36 cellular contexts compared by ENCODE assay signal in the genomic region with DNA sequence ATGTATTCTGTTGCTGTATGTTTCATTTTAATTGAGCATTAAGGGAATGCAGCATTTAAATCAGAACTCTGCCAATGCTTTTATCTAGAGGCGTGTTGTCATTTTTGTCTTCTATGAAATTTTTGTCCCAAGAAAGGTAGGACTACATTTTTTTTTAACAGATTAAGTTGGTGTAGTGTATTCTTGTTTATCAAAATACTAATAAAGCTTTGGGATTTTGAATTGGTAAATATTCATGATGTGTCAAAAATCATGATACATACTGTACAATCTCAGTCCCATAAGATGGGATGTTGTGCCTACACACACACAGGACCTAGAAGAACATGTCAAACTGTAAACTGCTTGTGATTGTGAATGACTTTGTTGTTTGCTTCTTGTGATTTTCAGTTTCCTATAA. TPM values are rescaled to one million over a fixed set of nuclear protein-coding genes. Genes with fewer than 3 reads are reported as not detected.
DNase-seq lines count a peak whose midpoint lies in the region; ATAC-seq, FAIRE-seq and TF ChIP-seq lines count a peak whose summit lies in the region.
"Had no signal": no experiment of that assay in that cellular context is flagged by ENCODE, and none has a peak within 500 bp of the region (broad histone marks: within the 10 kb centered on the region; RNA-seq: fewer than 3 reads in every experiment).

No MANE protein-coding gene starts in this region.

- TF ChIP-seq RAD21 in GM12878 (IDR thresholded peaks at IDR 0.05; ENCODE audit: insufficient read depth, low read depth, low read length) = no peak
- no peak for TF ChIP-seq RAD21 in K562 (CRISPR knock-in tag; conservative IDR thresholded peaks at IDR 0.05 in 1 of 2, IDR thresholded peaks at IDR 0.05 in 1 of 2)

- intact Hi-C loops in GM12878 (cut with micrococcal nuclease; ENCODE audit: unreplicated experiment) = no loop called here
- intact Hi-C loops in K562 (cut with micrococcal nuclease) = no loop called here
- intact Hi-C loops in kidney (cut with DNase I) = no loop called here

- H3K4me3 ChIP-seq in GM12878 = no peak overlapping the region
- no peak overlapping the region for H3K4me3 ChIP-seq in K562
- H3K4me3 ChIP-seq in kidney (ENCODE audit: low read length in 2 of 2) = no peak overlapping the region
- H3K4me3 ChIP-seq: A549; BLaER1; BLaER1 treated with 17β-estradiol and CSF1 and Interleukin-3, amounts not matched to agents 10 nM and 100 nM had no signal

- H3K27ac ChIP-seq in GM12878 (ENCODE audit: control insufficient read depth, insufficient read depth) (no peak overlapping the region), K562 (ENCODE audit: extremely low read depth, low read depth, low read length) (no peak overlapping the region), substantia nigra (ENCODE audit: low read depth, low read length, poor library complexity, severe bottlenecking) (no peak overlapping the region), kidney (ENCODE audit: low read depth in 2 of 2, low read length in 2 of 2) (no peak overlapping the region)
- H3K27ac ChIP-seq: 22Rv1; A549; BLaER1; BLaER1 treated with 17β-estradiol and CSF1 and Interleukin-3, amounts not matched to agents 10 nM and 100 nM; C4-2B had no signal

- H3K9ac ChIP-seq in GM12878 (ENCODE audit: control insufficient read depth, insufficient read depth, low read length) (no peak overlapping the region), K562 (ENCODE audit: insufficient read depth in 1 of 2, low read depth in 2 of 2, low read length in 2 of 2) (no peak overlapping the region), kidney (ENCODE audit: low read length in 2 of 2) (no peak overlapping the region)
- H3K9ac ChIP-seq: BLaER1; BLaER1 treated with 17β-estradiol and CSF1 and Interleukin-3, amounts not matched to agents 10 nM and 100 nM had no signal

- FAIRE-seq in GM12878 (lab: Jason Lieb, UNC) = no peak
- FAIRE-seq in K562 (lab: Jason Lieb, UNC) = no peak
- no peak for FAIRE-seq in kidney (lab: Jason Lieb, UNC)
- FAIRE-seq: A204.1, A549, D721Med had no signal

- H3K36me3 ChIP-seq in GM12878 (ENCODE audit: control insufficient read depth in 2 of 2, insufficient read depth in 2 of 2, low read length in 1 of 2) = no peaks in the 10 kb centered on the region
- no peaks in the 10 kb centered on the region; the same call in 2 of the 3 replicates for H3K36me3 ChIP-seq in K562 (ENCODE audit: control insufficient read depth, insufficient read depth, low read length)
- no peaks in the 10 kb centered on the region for H3K36me3 ChIP-seq in kidney (ENCODE audit: control insufficient read depth in 1 of 2, insufficient read depth in 2 of 2, low read length in 2 of 2)
- H3K36me3 ChIP-seq: BE2C; BLaER1; BLaER1 treated with 17β-estradiol and CSF1 and Interleukin-3, amounts not matched to agents 10 nM and 100 nM had no signal

- 100% methylated on average over 1 of the region's 1 CpG for WGBS in GM12878 (ENCODE audit: insufficient coverage, insufficient replicate concordance, low lambda C conversion rate, missing lambda C conversion rate)
- 95% methylated on average over 1 of the region's 1 CpG for WGBS in K562 (ENCODE audit: insufficient coverage, low coverage, missing lambda C conversion rate)

- SMC1A ChIA-PET in GM12878 (lab: Charles Lee; ENCODE audit: uncharacterized antibody, unreplicated experiment) = interaction anchor here (0.9 kb wide), 1 partner anchor 10 kb away, joined by 3 read pairs; no protein-coding TSS in a partner anchor

- in situ Hi-C loops in GM12878 (cut with MboI) = no loop called here
- in situ Hi-C loops in K562 (cut with MboI) = no loop called here

- no peak for DNase-seq in GM12878 (ENCODE audit: low read depth, low spot score)
- no peak for DNase-seq in K562 (ENCODE audit: extremely low read depth in 1 of 4, low spot score in 3 of 4)
- DNase-seq in substantia nigra (lab: John Stamatoyannopoulos, UW) = no peak
- DNase-seq in kidney = no peak
- DNase-seq: 8988T; ACHN; AML-193; BE2C; C1 segment of cervical spinal cord; Caco-2; Calu3; CD4-positive, alpha-beta memory T cell; CD4-positive, alpha-beta T cell; CD4-positive, CD25-positive, alpha-beta regulatory T cell; CD8-positive, alpha-beta memory T cell; CD8-positive, alpha-beta T cell; COR-L47; DMS 273 treated with DMSO at 0.1 percent for 48 hours; DMS153; DMS53; DMS79; DMS79 treated with DMSO at 0.1 percent for 48 hours; DND-41; EL had no signal

- H3K4me1 ChIP-seq in GM12878 (ENCODE audit: control insufficient read depth, insufficient read depth, low read length) = no peaks in the 10 kb centered on the region
- H3K4me1 ChIP-seq in K562 (replicated peaks in 1 of 2; ENCODE audit: control insufficient read depth in 2 of 2, insufficient read depth in 2 of 2, low read length in 2 of 2) = peaks cover 5 to 13% of the 10 kb centered on the region in 2 experiments; a peak in 4 of 5 replicates
- H3K4me1 ChIP-seq in kidney (ENCODE audit: control insufficient read depth in 1 of 2, insufficient read depth in 1 of 2, low read depth in 1 of 2, low read length in 2 of 2) = peaks cover 2 to 4% of the 10 kb centered on the region in 2 donors
- H3K4me1 ChIP-seq: BE2C, Caco-2 had no signal

- no peaks in the 10 kb centered on the region for H3K27me3 ChIP-seq in GM12878 (replicated peaks in 1 of 2; ENCODE audit: control insufficient read depth in 2 of 2, insufficient read depth in 2 of 2, low read length in 1 of 2)
- no peaks in the 10 kb centered on the region for H3K27me3 ChIP-seq in K562 (ENCODE audit: control insufficient read depth in 2 of 2, insufficient read depth in 2 of 2, low read length in 2 of 2)
- H3K27me3 ChIP-seq: BE2C; BLaER1; BLaER1 treated with 17β-estradiol and CSF1 and Interleukin-3, amounts not matched to agents 10 nM and 100 nM had no signal

- TF ChIP-seq CTCF in GM12878 (IDR thresholded peaks at IDR 0.05 in 2 of 3, conservative IDR thresholded peaks at IDR 0.05 in 1 of 3; ENCODE audit: control insufficient read depth in 2 of 3, extremely low read depth in 1 of 3, insufficient read depth in 1 of 3, low read depth in 3 of 3, low read length in 3 of 3) (no peak), K562 (IDR thresholded peaks at IDR 0.05 in 2 of 3, conservative IDR thresholded peaks at IDR 0.05 in 1 of 3; ENCODE audit: insufficient read depth in 2 of 3, low read depth in 1 of 3, low read length in 3 of 3) (no peak), kidney (IDR thresholded peaks at IDR 0.05; ENCODE audit: borderline replicate concordance, extremely low read depth, insufficient read depth) (no peak)

- ATAC-seq in GM12878 (no peak), K562 (no peak)
- ATAC-seq: A549; CD8-positive, alpha-beta T cell had no signal

- H3K4me2 ChIP-seq in GM12878 (ENCODE audit: control insufficient read depth, insufficient read depth) (no peak overlapping the region), K562 (ENCODE audit: insufficient read depth, low read length) (no peak overlapping the region)
- H3K4me2 ChIP-seq: A549; BLaER1; BLaER1 treated with 17β-estradiol and CSF1 and Interleukin-3, amounts not matched to agents 10 nM and 100 nM had no signal

- H4K20me1 ChIP-seq in GM12878 (ENCODE audit: control insufficient read depth, insufficient read depth) (no peaks in the 10 kb centered on the region), K562 (replicated peaks; ENCODE audit: control insufficient read depth, insufficient read depth, low read length) (no peaks in the 10 kb centered on the region)
- H4K20me1 ChIP-seq: BLaER1; BLaER1 treated with 17β-estradiol and CSF1 and Interleukin-3, amounts not matched to agents 10 nM and 100 nM had no signal

- H3K9me1 ChIP-seq in K562 (ENCODE audit: control insufficient read depth, insufficient read depth, low read length) = no peaks in the 10 kb centered on the region

- H3K9me3 ChIP-seq in GM12878 (replicated peaks; ENCODE audit: control insufficient read depth, insufficient read depth, low read length) (no peaks in the 10 kb centered on the region), K562 (replicated peaks; ENCODE audit: control insufficient read depth, insufficient read depth, low read depth, low read length) (no peaks in the 10 kb centered on the region), kidney (ENCODE audit: control insufficient read depth in 1 of 2, low read length in 2 of 2) (no peaks in the 10 kb centered on the region)
- H3K9me3 ChIP-seq: A549; BE2C; BLaER1; BLaER1 treated with 17β-estradiol and CSF1 and Interleukin-3, amounts not matched to agents 10 nM and 100 nM; Caco-2 had no signal

- H3K79me2 ChIP-seq in GM12878 (ENCODE audit: control insufficient read depth, insufficient read depth, low read length) (peaks cover 5% of the 10 kb centered on the region), K562 (ENCODE audit: control insufficient read depth, insufficient read depth, low read length) (peaks cover 34% of the 10 kb centered on the region)

- TF ChIP-seq EP300 in GM12878 (IDR thresholded peaks at IDR 0.05; ENCODE audit: borderline replicate concordance in 1 of 2, control insufficient read depth in 1 of 2, low read depth in 2 of 2, low read length in 2 of 2) (no peak), K562 (IDR thresholded peaks at IDR 0.05; ENCODE audit: low read length) (no peak)

- POLR2A ChIA-PET in GM12878 (lab: Charles Lee) = interaction anchor here (0.7 to 1.4 kb wide), 3 partner anchors 13 to 87 kb away, joined by 3 to 5 read pairs (median 3); no protein-coding TSS in a partner anchor
- POLR2A ChIA-PET in K562 (lab: Yijun Ruan, JAX) = interaction anchor here (1.1 kb wide), 2 partner anchors 10 to 52 kb away, joined by 4 to 5 read pairs; no protein-coding TSS in a partner anchor

- H2AFZ ChIP-seq in GM12878 (ENCODE audit: control insufficient read depth, low read depth, low read length) (no peak overlapping the region), K562 (ENCODE audit: low read depth, low read length) (no peak overlapping the region)

- RAD21 ChIA-PET in GM12878 (lab: Charles Lee; ENCODE audit: unreplicated experiment) = interaction anchor here (0.9 to 1.1 kb wide), 2 partner anchors 43 to 195 kb away, joined by 3 read pairs; no protein-coding TSS in a partner anchor

- BruUV-seq in GM12878 (replicated peaks; lab: Mats Ljungman, UMichigan) (no TSS peak), K562 (replicated peaks; lab: Mats Ljungman, UMichigan) (no TSS peak)

- CTCF ChIA-PET in GM12878 (lab: Yijun Ruan, JAX) (interaction anchor here (0.5 to 0.9 kb wide), 2 partner anchors 35 to 332 kb away, joined by 3 to 4 read pairs; no protein-coding TSS in a partner anchor), K562 (lab: Yijun Ruan, JAX; ENCODE audit: low intra/inter-chr PET ratio) (interaction anchor here (0.6 kb wide), 1 partner anchor 53 kb away, joined by 4 read pairs; no protein-coding TSS in a partner anchor)

- TF ChIP-seq POLR2A in GM12878 (IDR thresholded peaks at IDR 0.05; ENCODE audit: low read depth, low read length) = no peak
- no peak for TF ChIP-seq POLR2A in K562 (conservative IDR thresholded peaks at IDR 0.05)

RNA-seq across cellular contexts. Expression of gene HMGN4, which starts 11.2 kb away (rescaled TPM):
- total RNA-seq in GM12878 (2013; cell fraction: nucleolus; rRNA removed) = 28.9 and 31.1 TPM in 2 replicates
- 73.9 and 90.7 TPM in 2 replicates for total RNA-seq in GM12878 (2014; rRNA removed)
- total RNA-seq in GM12878 (2014; rRNA removed; fragmentation: Illumina TruSeq; extraction: Trizol) = 99.0 and 99.1 TPM in 2 replicates
- 64.2 and 67.2 TPM in 2 replicates for total RNA-seq in GM12878 (2021)
- 45.4 TPM for polyA plus RNA-seq in GM12878 (2011; ENCODE audit: low read depth)
- 79.5 and 112 TPM in 2 replicates for polyA plus RNA-seq in GM12878 (2011; rRNA removed)
- 53.2 and 53.3 TPM in 2 replicates for polyA plus RNA-seq in GM12878 (2011; cell fraction: cytosol; rRNA removed)
- polyA plus RNA-seq in GM12878 (2011; cell fraction: nucleus; rRNA removed) = 25.6 and 31.0 TPM in 2 replicates
- polyA plus RNA-seq in GM12878 (2012) = 40.3 and 60.7 TPM in 2 replicates
- 87.4 and 98.8 TPM in 2 replicates for polyA plus RNA-seq in GM12878 (2014; fragmentation: Illumina TruSeq; extraction: Trizol)
- 10 to 100 TPM; 26.7 to 31.2 TPM for polyA plus RNA-seq in GM12878 (2014; fragmentation: Nextera tagmentation; extraction: Ambion mirVana)
- polyA plus RNA-seq in GM12878 (2014; rRNA removed) = 54.6 and 71.6 TPM in 2 replicates
- 10 to 100 TPM; 85.8 to 88.6 TPM for polyA plus RNA-seq in GM12878 (2016; fragmentation: Nextera tagmentation; extraction: Ambion mirVana)
- polyA minus RNA-seq in GM12878 (2011; rRNA and poly(A)+ RNA removed) = 45.3 and 47.3 TPM in 2 replicates
- 13.1 and 21.7 TPM in 2 replicates for polyA minus RNA-seq in GM12878 (2011; cell fraction: cytosol; rRNA and poly(A)+ RNA removed)
- polyA minus RNA-seq in GM12878 (2011; cell fraction: nucleus; rRNA and poly(A)+ RNA removed) = 4.3 and 7.9 TPM in 2 replicates
- 23.4 and 44.5 TPM in 2 replicates for total RNA-seq in K562 (2011; cell fraction: chromatin; rRNA removed; ENCODE audit: low replicate concordance)
- 13.5 and 15.3 TPM in 2 replicates for total RNA-seq in K562 (2011; cell fraction: nucleolus; rRNA removed)
- 28.3 and 34.4 TPM in 2 replicates for total RNA-seq in K562 (2011; cell fraction: nucleoplasm; rRNA removed)
- 71.8 and 87.5 TPM in 2 replicates for total RNA-seq in K562 (2014; rRNA removed)
- 134 and 145 TPM in 2 replicates for total RNA-seq in K562 (2014; rRNA removed; fragmentation: Illumina TruSeq; extraction: Trizol)
- total RNA-seq in K562 (2015; rRNA removed; fragmentation: Illumina TruSeq; extraction: Trizol) = 100 and 102 TPM in 2 replicates
- total RNA-seq in K562 (2021) = 78.8 and 79.9 TPM in 2 replicates
- polyA plus RNA-seq in K562 (2011; rRNA removed) = 95.4 and 111 TPM in 2 replicates
- polyA plus RNA-seq in K562 (2011; cell fraction: cytosol; rRNA removed) = 35.3 and 57.4 TPM in 2 replicates
- polyA plus RNA-seq in K562 (2011; cell fraction: nucleus; rRNA removed) = 24.5 and 38.9 TPM in 2 replicates
- 65.4 and 94.0 TPM in 2 replicates for polyA plus RNA-seq in K562 (2012)
- polyA plus RNA-seq in K562 (2014; fragmentation: Illumina TruSeq; extraction: Trizol) = 97.0 and 104 TPM in 2 replicates
- 10 to 100 TPM; 35.4 to 41.1 TPM for polyA plus RNA-seq in K562 (2014; fragmentation: Nextera tagmentation; extraction: Ambion mirVana)
- polyA plus RNA-seq in K562 (2014; rRNA removed) = 92.2 and 94.1 TPM in 2 replicates
- 76.2 and 81.4 TPM in 2 replicates for polyA minus RNA-seq in K562 (2011; rRNA and poly(A)+ RNA removed)
- polyA minus RNA-seq in K562 (2011; cell fraction: cytosol; rRNA and poly(A)+ RNA removed) = 32.2 and 35.4 TPM in 2 replicates
- polyA minus RNA-seq in K562 (2011; cell fraction: nucleus; rRNA and poly(A)+ RNA removed) = 8.2 and 16.9 TPM in 2 replicates
- total RNA-seq in kidney = 72.7 TPM
- polyA plus RNA-seq in kidney (ENCODE audit: insufficient read depth, low read depth, low replicate concordance) = 49.3 TPM

RNA-seq across cellular contexts. Expression of gene BTN1A1, which starts 26.8 kb away (rescaled TPM):
- not detected in 2 replicates for total RNA-seq in GM12878 (2013; cell fraction: nucleolus; rRNA removed)
- total RNA-seq in GM12878 (2014; rRNA removed) (0.79 and 1.1 TPM in 2 replicates), GM12878 (2014; rRNA removed; fragmentation: Illumina TruSeq; extraction: Trizol) (1.1 TPM in 2 replicates), GM12878 (2021) (1.1 and 1.5 TPM in 2 replicates), K562 (2014; rRNA removed) (0.09 TPM in 1 of 2 replicates, not detected in the other), K562 (2014; rRNA removed; fragmentation: Illumina TruSeq; extraction: Trizol) (0.15 TPM in 1 of 2 replicates, not detected in the other), K562 (2015; rRNA removed; fragmentation: Illumina TruSeq; extraction: Trizol) (not detected in 2 replicates), K562 (2021) (0.09 TPM in 1 of 2 replicates, not detected in the other), kidney (0.09 TPM)
- polyA plus RNA-seq in GM12878 (2011; ENCODE audit: low read depth) = 0.26 TPM
- polyA plus RNA-seq in GM12878 (2011; rRNA removed) (0.04 and 0.05 TPM in 2 replicates), GM12878 (2014; fragmentation: Illumina TruSeq; extraction: Trizol) (1.7 and 2.2 TPM in 2 replicates), GM12878 (2014; fragmentation: Nextera tagmentation; extraction: Ambion mirVana) (under 1 TPM; 0.82 to 0.91 TPM), GM12878 (2014; rRNA removed) (0.57 and 0.63 TPM in 2 replicates), GM12878 (2016; fragmentation: Nextera tagmentation; extraction: Ambion mirVana) (1 to 10 TPM in 1 of 2 experiments, under 1 TPM in 1; 0.18 to 1.1 TPM), K562 (2011; rRNA removed) (0.04 TPM in 2 replicates), K562 (2014; fragmentation: Illumina TruSeq; extraction: Trizol) (0.06 TPM in 1 of 2 replicates, not detected in the other), K562 (2014; fragmentation: Nextera tagmentation; extraction: Ambion mirVana) (under 1 TPM in 1 of 2 experiments, not detected in 1; 0.01 TPM), K562 (2014; rRNA removed) (not detected in 2 replicates), kidney (ENCODE audit: insufficient read depth, low read depth, low replicate concordance) (not detected)
- 0.03 TPM in 2 replicates for polyA plus RNA-seq in GM12878 (2011; cell fraction: cytosol; rRNA removed)
- polyA plus RNA-seq in GM12878 (2011; cell fraction: nucleus; rRNA removed) = not detected in 2 replicates
- polyA plus RNA-seq in GM12878 (2012) = 0.08 and 0.26 TPM in 2 replicates
- polyA minus RNA-seq in GM12878 (2011; rRNA and poly(A)+ RNA removed) = not detected in 2 replicates
- polyA minus RNA-seq in GM12878 (2011; cell fraction: cytosol; rRNA and poly(A)+ RNA removed) = not detected in 2 replicates
- polyA minus RNA-seq in GM12878 (2011; cell fraction: nucleus; rRNA and poly(A)+ RNA removed) = not detected in 2 replicates
- total RNA-seq in K562 (2011; cell fraction: chromatin; rRNA removed; ENCODE audit: low replicate concordance) = not detected in 2 replicates
- not detected in 2 replicates for total RNA-seq in K562 (2011; cell fraction: nucleolus; rRNA removed)
- not detected in 2 replicates for total RNA-seq in K562 (2011; cell fraction: nucleoplasm; rRNA removed)
- 0.01 TPM in 1 of 2 replicates, not detected in the other for polyA plus RNA-seq in K562 (2011; cell fraction: cytosol; rRNA removed)
- not detected in 2 replicates for polyA plus RNA-seq in K562 (2011; cell fraction: nucleus; rRNA removed)
- polyA plus RNA-seq in K562 (2012) = 0.04 and 0.05 TPM in 2 replicates
- not detected in 2 replicates for polyA minus RNA-seq in K562 (2011; rRNA and poly(A)+ RNA removed)
- polyA minus RNA-seq in K562 (2011; cell fraction: cytosol; rRNA and poly(A)+ RNA removed) = not detected in 2 replicates
- polyA minus RNA-seq in K562 (2011; cell fraction: nucleus; rRNA and poly(A)+ RNA removed) = not detected in 2 replicates
- total RNA-seq: A172; A673; Calu3; CD4-positive, alpha-beta memory T cell; CD4-positive, alpha-beta T cell; CD4-positive, CD25-positive, alpha-beta regulatory T cell; CD8-positive, alpha-beta T cell; Daoy had no signal
- polyA plus RNA-seq: A549; BJ; CD14-positive monocyte; CD8-positive, alpha-beta memory T cell had no signal

Comparison
In these comparisons a context has a peak if more than half of its experiments do, and no peak if none do; other contexts are left out.
1. Of the 99 proteins assayed by ChIP-seq in both K562 and GM12878: peak only in K562: none; only in GM12878: none; in both: ZBTB40; in neither: 98.